ENCODE assay signal across 8 cellular contexts in genomic region chrX:103608305-103608963, GRCh38. TPM values are rescaled to one million over a fixed set of nuclear protein-coding genes. Genes with fewer than 3 reads are reported as not detected.
DNase-seq lines count a peak whose midpoint lies in the region; ATAC-seq, FAIRE-seq and TF ChIP-seq lines count a peak whose summit lies in the region.

No MANE protein-coding gene starts in this region.

- FAIRE-seq in pancreas (lab: Jason Lieb, UNC) (no peak), urothelium cell line (lab: Jason Lieb, UNC) (no peak)

- H3K27me3 Mint-ChIP-seq in T-helper 17 cell: no peaks in the 10 kb centered on the region

- no peaks in the 10 kb centered on the region for H3K9me3 ChIP-seq in ES-I3 (ENCODE audit: control insufficient read depth, insufficient read depth, low read length)
- no peaks in the 10 kb centered on the region for H3K9me3 ChIP-seq in T-helper 17 cell (ENCODE audit: control insufficient read depth, low read length, poor library complexity, severe bottlenecking)
- H3K9me3 ChIP-seq in pancreas: no peaks in the 10 kb centered on the region

- peaks cover 3% of the 10 kb centered on the region for H3K4me1 Mint-ChIP-seq in T-helper 17 cell

- intact Hi-C loops in pancreas (cut with DNase I): no loop called here

- peaks cover 5% of the 10 kb centered on the region; the same call in 1 of the 2 replicates for H3K36me3 ChIP-seq in ES-I3 (ENCODE audit: insufficient read depth, low read length)
- H3K36me3 ChIP-seq in H7 (replicated peaks; ENCODE audit: control insufficient read depth, insufficient read depth, low read length): no peaks in the 10 kb centered on the region; the same call in 1 of the 2 replicates
- no peaks in the 10 kb centered on the region for H3K36me3 ChIP-seq in pancreas

- ATAC-seq in T-helper 17 cell (peak; percentile 8), pancreas (peak; percentile 58 to 68 (median 62)), HG03139 (IDR thresholded peaks at IDR 0.05; ENCODE audit: unreplicated experiment) (no peak)

- no peaks in the 10 kb centered on the region for H3K4me1 ChIP-seq in ES-I3 (ENCODE audit: insufficient read depth, low read length)
- H3K4me1 ChIP-seq in pancreas: no peaks in the 10 kb centered on the region

- 1 to 14% methylated on average over 19 to 21 of the region's 21 CpGs for WGBS in pancreas, 2 donors

- peak overlapping the region; percentile 82 for H3K4me3 Mint-ChIP-seq in T-helper 17 cell

- TF ChIP-seq CTCF in fibroblast of mammary gland (conservative IDR thresholded peaks at IDR 0.05; ENCODE audit: control insufficient read depth, insufficient read depth, low read depth, low read length): no peak
- no peak for TF ChIP-seq CTCF in pancreas (IDR thresholded peaks at IDR 0.05)

- H3K4me3 ChIP-seq in H7 (ENCODE audit: insufficient read depth, low read depth, low read length) (peak overlapping the region; percentile 56), fibroblast of mammary gland (ENCODE audit: control insufficient read depth, low read depth, low read length) (peak overlapping the region; percentile 67), pancreas (peak overlapping the region; percentile 40 to 57 (median 50))

- peak overlapping the region; percentile 60 to 85 (median 73) for H3K27ac ChIP-seq in pancreas

- H3K36me3 Mint-ChIP-seq in T-helper 17 cell (ENCODE audit: low read depth): no peaks in the 10 kb centered on the region

- H3K9ac ChIP-seq in ES-I3 (ENCODE audit: low read depth, low read length): peak overlapping the region; percentile 52

- peak overlapping the region; percentile 75 for H3K27ac Mint-ChIP-seq in T-helper 17 cell

- H3K27me3 ChIP-seq in H7 (ENCODE audit: control insufficient read depth, insufficient read depth, low read length): peaks cover 3% of the 10 kb centered on the region; the same call in 1 of the 2 replicates
- H3K27me3 ChIP-seq in pancreas: no peaks in the 10 kb centered on the region

- DNase-seq in H7 (peak; percentile 19), T-helper 17 cell (no peak), fibroblast of mammary gland (ENCODE audit: low read depth) (no peak), pancreas (peak in 5 of 6 donors; percentile 27 to 63 (median 36)), NCI-H187 treated with DMSO at 0.1 percent for 48 hours (lab: John Stamatoyannopoulos, UW) (no peak), urothelium cell line (ENCODE audit: low spot score) (no peak)

RNA-seq across cellular contexts. Expression of gene TCEAL3, which starts 0.7 kb away (rescaled TPM):
- 3.5 and 5.8 TPM in 2 replicates for total RNA-seq in H7 (2014; rRNA removed; shearing (Covaris generic))
- total RNA-seq in T-helper 17 cell: 1 to 10 TPM; 5.2 to 7.6 TPM
- 10 to 100 TPM in 1 of 6 donors, 1 to 10 TPM in 5; 7.0 to 11.4 (median 8.0) TPM for total RNA-seq in pancreas
- polyA plus RNA-seq in pancreas: 10 to 100 TPM; 18.9 to 40.2 TPM

RNA-seq across cellular contexts. Expression of gene TCEAL1, which starts 20.3 kb away (rescaled TPM):
- 9.2 and 10.3 TPM in 2 replicates for total RNA-seq in H7 (2014; rRNA removed; shearing (Covaris generic))
- total RNA-seq in T-helper 17 cell (1 to 10 TPM; 3.7 to 4.7 TPM), pancreas (10 to 100 TPM in 2 of 6 donors, 1 to 10 TPM in 4; 5.9 to 14.1 (median 8.8) TPM)
- polyA plus RNA-seq in pancreas: 10 to 100 TPM; 14.9 to 31.9 TPM

RNA-seq across cellular contexts. Expression of gene TCEAL4, which starts 23.1 kb away (rescaled TPM):
- total RNA-seq in H7 (2014; rRNA removed; shearing (Covaris generic)): 15.5 and 23.8 TPM in 2 replicates
- total RNA-seq in T-helper 17 cell (10 to 100 TPM in 1 of 2 donors, 1 to 10 TPM in 1; 6.6 to 11.9 TPM), pancreas (10 to 100 TPM; 16.7 to 31.4 (median 24.7) TPM)
- polyA plus RNA-seq in pancreas: 100 to 1,000 TPM in 1 of 2 donors, 10 to 100 TPM in 1; 99.7 to 132 TPM

Comparison
In these comparisons a context has a peak if more than half of its experiments do, and no peak if none do; other contexts are left out.
1. DNase-seq: peak in H7 (single experiment) and pancreas (5 of 6); none in T-helper 17 cell (0 of 3), fibroblast of mammary gland (single experiment), NCI-H187 treated with DMSO at 0.1 percent for 48 hours (single experiment) and urothelium cell line (single experiment).
2. Peak in every context shown above with its lines, with median percentiles within 50 percentile points of each other: H3K4me3 ChIP-seq.